Comparison of ENCODE assay signal across 9 cellular contexts in the genomic region with DNA sequence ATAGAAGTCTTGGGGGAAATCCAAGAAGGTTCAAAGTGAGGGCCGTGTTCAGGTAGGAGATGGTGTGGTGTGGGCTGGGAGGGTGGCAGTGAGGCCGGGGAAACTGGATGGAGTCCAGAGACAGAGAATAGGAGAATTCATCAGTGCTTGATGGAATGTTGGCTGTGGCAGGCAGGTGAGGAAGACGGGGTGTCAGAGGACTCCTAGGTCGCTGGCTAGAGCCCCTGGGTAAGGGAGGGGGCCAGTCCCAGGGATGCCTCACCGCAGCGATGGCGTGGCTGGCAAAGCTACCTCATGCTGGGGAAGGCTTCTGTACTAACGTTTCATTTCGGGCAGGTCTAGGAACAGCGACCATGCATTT.
DNase-seq lines count a peak whose midpoint lies in the region; ATAC-seq lines count a peak whose summit lies in the region.
"Had no signal": no experiment of that assay in that cellular context is flagged by ENCODE, and none has a peak within 500 bp of the region (broad histone marks: within the 10 kb centered on the region; RNA-seq: fewer than 3 reads in every experiment).

No MANE protein-coding gene starts in this region.

- H3K4me3 ChIP-seq in H7 (ENCODE audit: insufficient read depth, low read depth, low read length): peak overlapping the region; percentile 63
- H3K4me3 ChIP-seq in right cardiac atrium (ENCODE audit: low read length): peak overlapping the region; percentile 1
- H3K4me3 ChIP-seq in rectal smooth muscle tissue (ENCODE audit: low read length): peak overlapping the region; percentile 35
- H3K4me3 ChIP-seq: right lobe of liver had no signal

- intact Hi-C loops in right cardiac atrium (cut with DNase I): no loop called here

- POLR2A ChIA-PET in activated CD4-positive, alpha-beta memory T cell treated with anti-CD3 and anti-CD28 coated beads, Interleukin-2, amount 10 ng/mL, durations not matched to agents 7 days and 5 days (lab: Charles Lee): no interaction called here

- H3K36me3 Mint-ChIP-seq in activated CD4-positive, alpha-beta memory T cell treated with anti-CD3 and anti-CD28 coated beads, Interleukin-2, amount 10 ng/mL, durations not matched to agents 7 days and 5 days (ENCODE audit: low read depth): no peaks in the 10 kb centered on the region

- H3K9me3 Mint-ChIP-seq in activated CD4-positive, alpha-beta memory T cell treated with anti-CD3 and anti-CD28 coated beads, Interleukin-2, amount 10 ng/mL, durations not matched to agents 7 days and 5 days: no peaks in the 10 kb centered on the region

- peaks cover 5% of the 10 kb centered on the region for H3K4me1 Mint-ChIP-seq in activated CD4-positive, alpha-beta memory T cell treated with anti-CD3 and anti-CD28 coated beads, Interleukin-2, amount 10 ng/mL, durations not matched to agents 7 days and 5 days

- H3K27me3 ChIP-seq in H7 (ENCODE audit: control insufficient read depth, insufficient read depth, low read length) (no peaks in the 10 kb centered on the region), right cardiac atrium (ENCODE audit: control insufficient read depth, insufficient read depth) (no peaks in the 10 kb centered on the region), rectal smooth muscle tissue (ENCODE audit: control insufficient read depth, insufficient read depth, low read length) (no peaks in the 10 kb centered on the region)
- H3K27me3 ChIP-seq: right lobe of liver had no signal

- H3K27ac ChIP-seq in right cardiac atrium (ENCODE audit: low read length) (no peak overlapping the region), rectal smooth muscle tissue (ENCODE audit: low read depth, low read length) (no peak overlapping the region)
- H3K27ac ChIP-seq: right lobe of liver had no signal

- ATAC-seq in right cardiac atrium: no peak
- ATAC-seq in HG02678 (IDR thresholded peaks at IDR 0.05; ENCODE audit: unreplicated experiment): no peak

- no peaks in the 10 kb centered on the region for H3K9me3 ChIP-seq in right cardiac atrium (ENCODE audit: control insufficient read depth, low read length)
- H3K9me3 ChIP-seq: right lobe of liver had no signal

- peak overlapping the region; percentile 27 for H3K4me3 Mint-ChIP-seq in activated CD4-positive, alpha-beta memory T cell treated with anti-CD3 and anti-CD28 coated beads, Interleukin-2, amount 10 ng/mL, durations not matched to agents 7 days and 5 days

- no peak overlapping the region for H3K27ac Mint-ChIP-seq in activated CD4-positive, alpha-beta memory T cell treated with anti-CD3 and anti-CD28 coated beads, Interleukin-2, amount 10 ng/mL, durations not matched to agents 7 days and 5 days

- peaks cover 12% of the 10 kb centered on the region for H3K27me3 Mint-ChIP-seq in activated CD4-positive, alpha-beta memory T cell treated with anti-CD3 and anti-CD28 coated beads, Interleukin-2, amount 10 ng/mL, durations not matched to agents 7 days and 5 days

- H3K36me3 ChIP-seq in H7 (replicated peaks; ENCODE audit: control insufficient read depth, insufficient read depth, low read length): no peaks in the 10 kb centered on the region
- H3K36me3 ChIP-seq in rectal smooth muscle tissue (ENCODE audit: control insufficient read depth, insufficient read depth, low read length): no peaks in the 10 kb centered on the region
- H3K36me3 ChIP-seq: right lobe of liver had no signal

- CTCF ChIA-PET in activated CD4-positive, alpha-beta memory T cell treated with anti-CD3 and anti-CD28 coated beads, Interleukin-2, amount 10 ng/mL, durations not matched to agents 7 days and 5 days (lab: Charles Lee): no interaction called here

- WGBS in right cardiac atrium: 22% methylated on average over 10 of the region's 10 CpGs

- H3K9ac ChIP-seq in rectal smooth muscle tissue (ENCODE audit: low read length): no peak overlapping the region

- H3K4me1 ChIP-seq in right cardiac atrium (ENCODE audit: control insufficient read depth, insufficient read depth, low read length) (peaks cover 21% of the 10 kb centered on the region), rectal smooth muscle tissue (ENCODE audit: control insufficient read depth, insufficient read depth, low read length) (peaks cover 26% of the 10 kb centered on the region)

- DNase-seq in H7 (no peak), right cardiac atrium (peak in 1 of 3 donors; percentile 45), HCEC 1CT (no peak), D341Med (ENCODE audit: low spot score) (no peak)
- DNase-seq in activated CD4-positive, alpha-beta memory T cell treated with anti-CD3 and anti-CD28 coated beads, Interleukin-2, amount 10 ng/mL, durations not matched to agents 7 days and 5 days: no peak
- no peak for DNase-seq in activated effector memory CD4-positive, alpha-beta T cell treated with anti-CD3 and anti-CD28 coated beads, Interleukin-2, amount 50 U/mL, for 16 hours

Comparison
In these comparisons a context has a peak if more than half of its experiments do, and no peak if none do; other contexts are left out.
1. H3K4me3 ChIP-seq: peak in every context shown above with its lines; median percentile 63 in H7; 35 in rectal smooth muscle tissue; 1 in right cardiac atrium.